In genomic region chr13:111093634-111094033, GRCh38 we compare ENCODE assay signal across 24 cellular contexts.
"Had no signal": no experiment of that assay in that cellular context is flagged by ENCODE, and none has a peak within 500 bp of the region (broad histone marks: within the 10 kb centered on the region; RNA-seq: fewer than 3 reads in every experiment).

No MANE protein-coding gene starts in this region.

- H3K36me3 ChIP-seq: colonic mucosa, neural progenitor cell, prostate gland, right atrium auricular region, thoracic aorta, transverse colon, upper lobe of right lung, uterus had no signal

- H3K9me3 Mint-ChIP-seq: dendritic cell treated with granulocyte-macrophage colony-stimulating factor and Interleukin-4, amounts not matched to agents 40 ng/mL and 50 ng/mL, for 4 days; memory B cell; nephron; neural progenitor cell; stimulated activated memory B cell treated with anti-CD40 and anti-IgM and Interleukin-4, amounts not matched to agents 10 μg/mL and 1 μg/mL and 100 μg/mL, for 72 hours; stimulated activated naive CD8-positive, alpha-beta T cell treated with anti-CD3 and anti-CD28 coated beads, Interleukin-15, Interleukin-2, amounts not matched to agents 100 ng/mL and 50 ng/mL, for 24 hours had no signal

- H2AFZ ChIP-seq: neural progenitor cell had no signal

- H3K4me3 ChIP-seq: colonic mucosa, lung, neural progenitor cell, prostate gland, right atrium auricular region, thoracic aorta, transverse colon, upper lobe of right lung, uterus had no signal

- H3K4me2 ChIP-seq: neural progenitor cell had no signal

- H3K36me3 Mint-ChIP-seq: memory B cell; naive B cell; neural progenitor cell; stimulated activated memory B cell treated with anti-CD40 and anti-IgM and Interleukin-4, amounts not matched to agents 10 μg/mL and 1 μg/mL and 100 μg/mL, for 72 hours had no signal

- ATAC-seq: left lobe of liver; sciatic nerve; stimulated activated memory B cell treated with anti-CD40 and anti-IgM and Interleukin-4, amounts not matched to agents 10 μg/mL and 1 μg/mL and 100 μg/mL, for 72 hours; upper lobe of right lung had no signal

- DNase-seq: colonic mucosa; effector memory CD4-positive, alpha-beta T cell; erythroblast; head of caudate nucleus; kidney; naive B cell; nucleus accumbens; stimulated activated CD4-positive, alpha-beta T cell treated with anti-CD3 and anti-CD28 coated beads, Interleukin-2, amount 100 ng/mL, for 24 hours; stimulated activated CD4-positive, alpha-beta T cell treated with anti-CD3 and anti-CD28 coated beads, Interleukin-4, amount 100 ng/mL, for 24 hours; transverse colon; upper lobe of right lung; uterus had no signal

- H3K4me3 Mint-ChIP-seq: dendritic cell treated with granulocyte-macrophage colony-stimulating factor and Interleukin-4, amounts not matched to agents 40 ng/mL and 50 ng/mL, for 4 days; memory B cell; nephron; neural progenitor cell; stimulated activated memory B cell treated with anti-CD40 and anti-IgM and Interleukin-4, amounts not matched to agents 10 μg/mL and 1 μg/mL and 100 μg/mL, for 72 hours; stimulated activated naive CD8-positive, alpha-beta T cell treated with anti-CD3 and anti-CD28 coated beads, Interleukin-15, Interleukin-2, amounts not matched to agents 100 ng/mL and 50 ng/mL, for 24 hours had no signal

- H3K27me3 ChIP-seq: neural progenitor cell, right atrium auricular region, uterus had no signal

- H3K4me1 ChIP-seq: colonic mucosa, neural progenitor cell, prostate gland, right atrium auricular region, transverse colon, upper lobe of right lung, uterus had no signal

- H3K27ac Mint-ChIP-seq: dendritic cell treated with granulocyte-macrophage colony-stimulating factor and Interleukin-4, amounts not matched to agents 40 ng/mL and 50 ng/mL, for 4 days; memory B cell; naive B cell; nephron; neural progenitor cell; stimulated activated memory B cell treated with anti-CD40 and anti-IgM and Interleukin-4, amounts not matched to agents 10 μg/mL and 1 μg/mL and 100 μg/mL, for 72 hours; stimulated activated naive CD8-positive, alpha-beta T cell treated with anti-CD3 and anti-CD28 coated beads, Interleukin-15, Interleukin-2, amounts not matched to agents 100 ng/mL and 50 ng/mL, for 24 hours had no signal

- H3K9ac ChIP-seq: neural progenitor cell had no signal

- H3K27ac ChIP-seq: colonic mucosa, neural progenitor cell, prostate gland, right atrium auricular region, thoracic aorta, transverse colon, upper lobe of right lung, uterus had no signal

- H3K9me3 ChIP-seq: colonic mucosa, prostate gland, right atrium auricular region, thoracic aorta, transverse colon, upper lobe of right lung, uterus had no signal

- H3K4me1 Mint-ChIP-seq: memory B cell; naive B cell; neural progenitor cell; stimulated activated memory B cell treated with anti-CD40 and anti-IgM and Interleukin-4, amounts not matched to agents 10 μg/mL and 1 μg/mL and 100 μg/mL, for 72 hours had no signal
